1 cellular context compared by ENCODE assay signal in genomic region chr6:30888472-30889137, GRCh38.
TF ChIP-seq lines count a peak whose summit lies in the region.

No MANE protein-coding gene starts in this region.

TF ChIP-seq in WTC11, 78 proteins besides CTCF, POLR2A, EP300 and RAD21 (continued from another document):
- TF ChIP-seq ZNF532 (CRISPR knock-in tag; IDR thresholded peaks at IDR 0.05; ENCODE audit: borderline replicate concordance) (no peak), NFATC4 (CRISPR knock-in tag; IDR thresholded peaks at IDR 0.05) (no peak), ZNF121 (CRISPR knock-in tag; IDR thresholded peaks at IDR 0.05) (no peak), USF1 (CRISPR knock-in tag; IDR thresholded peaks at IDR 0.05) (no peak)
TF ChIP-seq in WTC11: peak in this region for 0.
